Comparison of ENCODE assay signal across 23 cellular contexts in the genomic region with DNA sequence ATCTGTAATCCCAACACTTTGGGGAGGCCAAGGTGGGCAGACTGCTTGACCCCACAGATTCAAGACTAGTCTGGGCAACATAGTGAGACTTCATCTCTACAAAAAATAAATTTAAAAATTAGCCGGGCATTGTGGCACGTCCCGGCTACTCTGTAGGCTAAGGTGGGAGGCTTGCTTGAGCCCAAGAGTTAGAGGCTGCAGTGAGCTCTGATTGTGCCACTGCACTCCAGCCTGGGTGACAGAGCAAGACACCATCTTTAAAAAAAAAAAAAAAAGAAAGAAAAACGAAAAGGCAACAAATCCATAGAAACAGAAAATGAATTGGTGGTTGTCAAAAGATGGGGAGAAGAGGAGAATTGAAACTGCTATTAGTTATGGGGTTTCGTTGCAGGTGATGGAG.
"Had no signal": no experiment of that assay in that cellular context is flagged by ENCODE, and none has a peak within 500 bp of the region (broad histone marks: within the 10 kb centered on the region; RNA-seq: fewer than 3 reads in every experiment).

No MANE protein-coding gene starts in this region.

- H3K4me2 ChIP-seq: SK-N-SH had no signal

- FAIRE-seq: HTR-8/SVneo, RCC 7860 had no signal

- H3K9ac ChIP-seq: SK-N-SH had no signal

- H3K27me3 ChIP-seq: MG63 had no signal

- DNase-seq: Karpas-422, KG1, MG63, NCI-H1092, NCI-H1105 treated with DMSO at 0.1 percent for 48 hours, NCI-H1417 treated with DMSO at 0.1 percent for 48 hours, NCI-H146, NCI-H1694 treated with DMSO at 0.1 percent for 48 hours, NCI-H1930, NCI-H2081, NCI-H2107, NCI-H2227 treated with DMSO at 0.1 percent for 48 hours, NCI-H446, NCI-H510A, NCI-H524 treated with DMSO at 0.1 percent for 48 hours, NCI-H69, NCI-H774, SHP77, SK-N-SH, SW 1271 had no signal

- H3K36me3 ChIP-seq: MG63 had no signal

- H3K9me3 ChIP-seq: MG63 had no signal

- H3K4me3 ChIP-seq: MG63 had no signal

- H3K27ac ChIP-seq: HL-60 had no signal
